In genomic region chr6:73252703-73253102, GRCh38 we compare ENCODE assay signal across 39 cellular contexts. TPM values are rescaled to one million over a fixed set of nuclear protein-coding genes. Genes with fewer than 3 reads are reported as not detected.
"Had no signal": no experiment of that assay in that cellular context is flagged by ENCODE, and none has a peak within 500 bp of the region (broad histone marks: within the 10 kb centered on the region; RNA-seq: fewer than 3 reads in every experiment).

No MANE protein-coding gene starts in this region.

- H3K27me3 ChIP-seq: adrenal gland, ascending aorta, body of pancreas, brain microvascular endothelial cell, breast epithelium, cardiac muscle cell had no signal

- FAIRE-seq: astrocyte, bronchial epithelial cell had no signal

- DNase-seq: activated effector memory CD4-positive, alpha-beta T cell treated with anti-CD3 and anti-CD28 coated beads, Interleukin-2, amount 50 U/mL, for 16 hours; activated effector memory CD4-positive, alpha-beta T cell treated with Interleukin-2 at 50 U/mL for 16 hours; activated gamma-delta T cell; activated gamma-delta T cell treated with Interleukin-2 at 50 U/mL for 16 hours; activated naive CD4-positive, alpha-beta T cell; activated naive CD4-positive, alpha-beta T cell treated with anti-CD3 and anti-CD28 coated beads for 36 hours; activated naive CD4-positive, alpha-beta T cell treated with anti-CD3 and anti-CD28 coated beads, Interleukin-2, amount 10 ng/mL, durations not matched to agents 7 days and 5 days; activated naive CD4-positive, alpha-beta T cell treated with anti-CD3 and anti-CD28 coated beads, Interleukin-2, amount 50 U/mL, for 16 hours; activated naive CD4-positive, alpha-beta T cell treated with Interleukin-2 at 50 U/mL for 16 hours; activated naive CD8-positive, alpha-beta T cell treated with anti-CD3 and anti-CD28 coated beads for 36 hours; activated naive CD8-positive, alpha-beta T cell treated with anti-CD3 and anti-CD28 coated beads, Interleukin-2, amount 10 ng/mL, durations not matched to agents 7 days and 5 days; activated naive CD8-positive, alpha-beta T cell treated with anti-CD3 and anti-CD28 coated beads, Interleukin-2, amount 50 U/mL, for 24 hours; activated T-cell treated with anti-CD3 and anti-CD28 coated beads, Interleukin-2, amount 50 U/mL, for 24 hours; activated T-cell treated with anti-CD3 and anti-CD28 coated beads, Interleukin-2, amount 50 U/mL, for 4 hours; activated T-cell treated with anti-CD3 and anti-CD28 coated beads, Interleukin-2, amount 50 U/mL, for 48 hours; activated T-cell treated with anti-CD3 and anti-CD28 coated beads, Interleukin-2, amount 50 U/mL, for 72 hours; adrenal gland; amniotic stem cell; amygdala; anterior cingulate cortex; aorta; body of pancreas; brain microvascular endothelial cell; caudate nucleus; central memory CD4-positive, alpha-beta T cell; cerebellar nuclear complex had no signal

- ATAC-seq: activated naive CD4-positive, alpha-beta T cell treated with anti-CD3 and anti-CD28 coated beads, Interleukin-2, amount 50 U/mL, for 72 hours; activated naive CD8-positive, alpha-beta T cell treated with anti-CD3 and anti-CD28 coated beads, Interleukin-2, amount 50 U/mL, for 24 hours; activated T-cell treated with anti-CD3 and anti-CD28 coated beads, Interleukin-2, amount 50 U/mL, for 4 hours; activated T-cell treated with anti-CD3 and anti-CD28 coated beads, Interleukin-2, amount 50 U/mL, for 72 hours; activated T-helper 17 cell treated with anti-CD3 and anti-CD28 coated beads, Interleukin-2, amount 50 U/mL, for 72 hours; body of pancreas had no signal

- H3K4me1 ChIP-seq: adrenal gland, ascending aorta, body of pancreas, breast epithelium had no signal

- H3K27ac ChIP-seq: adrenal gland, ascending aorta, body of pancreas, brain microvascular endothelial cell, breast epithelium, cardiac muscle cell had no signal

- H3K36me3 ChIP-seq: adrenal gland, ascending aorta, brain microvascular endothelial cell, breast epithelium, cardiac muscle cell had no signal

- H3K4me3 ChIP-seq: adrenal gland, ascending aorta, body of pancreas, breast epithelium, cardiac muscle cell had no signal

- H3K9me3 ChIP-seq: adrenal gland, ascending aorta, body of pancreas, breast epithelium had no signal

RNA-seq across cellular contexts. Expression of gene KHDC1L, which starts 27.4 kb away (rescaled TPM):
- total RNA-seq: activated naive CD4-positive, alpha-beta T cell treated with anti-CD3 and anti-CD28 coated beads for 36 hours; activated naive CD4-positive, alpha-beta T cell treated with anti-CD3 and anti-CD28 coated beads, Interleukin-2, amount 50 U/mL, for 72 hours; activated naive CD8-positive, alpha-beta T cell treated with anti-CD3 and anti-CD28 coated beads for 36 hours; activated naive CD8-positive, alpha-beta T cell treated with anti-CD3 and anti-CD28 coated beads, Interleukin-2, amount 10 ng/mL, durations not matched to agents 7 days and 5 days; activated T-cell treated with anti-CD3 and anti-CD28 coated beads, Interleukin-2, amount 50 U/mL, for 4 hours; activated T-cell treated with anti-CD3 and anti-CD28 coated beads, Interleukin-2, amount 50 U/mL, for 72 hours; activated T-helper 1 cell treated with anti-CD3 and anti-CD28 coated beads, Interleukin-12 subunit alpha, Interleukin-12 subunit beta, Interleukin-2, Interleukin-4 antibody, amounts not matched to agents 30 ng/mL and 10 ng/mL and 1 ng/mL, durations not matched to agents 14 hours and 24 hours and 36 hours; activated T-helper 17 cell treated with anti-CD3 and anti-CD28 coated beads, Interleukin-2, amount 50 U/mL, for 72 hours; activated T-helper 2 cell treated with anti-CD3 and anti-CD28 coated beads, Interferon-gamma antibody, Interleukin-2, Interleukin-4, amounts not matched to agents 10 μg/mL and 5 μg/mL and 100 μg/mL, durations not matched to agents 14 hours and 24 hours and 36 hours; adrenal gland; ascending aorta; astrocyte; body of pancreas; breast epithelium; bronchial epithelial cell; cardiac muscle cell; cardiac septum; cerebellum; chondrocyte had no signal
- polyA plus RNA-seq: adipose tissue, adrenal gland, aorta had no signal
